Comparison of ENCODE assay signal across 21 cellular contexts in the genomic region with DNA sequence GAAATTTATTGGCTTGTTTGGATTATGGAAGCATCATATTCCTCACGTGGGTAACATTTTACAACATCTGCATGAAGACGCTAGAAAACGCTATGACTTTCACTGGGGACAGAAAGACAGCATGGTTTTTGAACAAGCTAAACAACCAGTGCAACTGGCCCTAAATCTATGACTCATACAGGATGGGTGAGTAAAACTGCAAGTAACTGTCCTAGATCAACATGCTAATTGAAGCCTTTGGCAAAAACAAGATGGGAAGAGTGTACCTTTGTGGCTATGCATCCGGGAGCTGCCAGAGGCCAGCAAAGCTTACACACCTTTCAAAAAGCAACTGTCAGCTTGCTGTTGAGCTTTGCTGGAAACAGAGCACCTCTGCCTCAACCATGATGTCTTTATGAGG.
"Had no signal": no experiment of that assay in that cellular context is flagged by ENCODE, and none has a peak within 500 bp of the region (broad histone marks: within the 10 kb centered on the region; RNA-seq: fewer than 3 reads in every experiment).

No MANE protein-coding gene starts in this region.

- H2AFZ ChIP-seq: neural progenitor cell had no signal

- ATAC-seq: heart right ventricle; left lung; naive thymus-derived CD4-positive, alpha-beta T cell; T-helper 17 cell had no signal

- H3K9me3 ChIP-seq: left lung, sigmoid colon, thoracic aorta had no signal

- H3K4me3 ChIP-seq: heart right ventricle, left lung, lung, neural progenitor cell, sigmoid colon, thoracic aorta had no signal

- H3K27ac ChIP-seq: heart right ventricle, left lung, neural progenitor cell, sigmoid colon, thoracic aorta had no signal

- H3K36me3 ChIP-seq: heart right ventricle, left lung, neural progenitor cell, sigmoid colon, thoracic aorta had no signal

- H3K27me3 ChIP-seq: heart right ventricle, left lung, neural progenitor cell, sigmoid colon had no signal

- H3K4me2 ChIP-seq: neural progenitor cell had no signal

- H3K9ac ChIP-seq: neural progenitor cell had no signal

- H3K4me1 ChIP-seq: heart right ventricle, left lung, neural progenitor cell, sigmoid colon had no signal

- DNase-seq: activated B cell treated with CpG ODN at 0.5 μM for 24 hours; activated CD4-positive, alpha-beta memory T cell treated with anti-CD3 and anti-CD28 coated beads for 36 hours; activated CD4-positive, alpha-beta T cell treated with anti-CD3 and anti-CD28 coated beads for 48 hours; activated naive CD4-positive, alpha-beta T cell treated with anti-CD3 and anti-CD28 coated beads for 36 hours; activated naive CD8-positive, alpha-beta T cell treated with anti-CD3 and anti-CD28 coated beads, Interleukin-2, amount 10 ng/mL, durations not matched to agents 7 days and 5 days; activated T-cell treated with anti-CD3 and anti-CD28 coated beads, Interleukin-2, amount 50 U/mL, for 48 hours; amniotic stem cell; effector CD4-positive, alpha-beta T cell; erythroblast; foreskin fibroblast; heart right ventricle; kidney; left lung; naive thymus-derived CD4-positive, alpha-beta T cell; sigmoid colon; stimulated activated CD4-positive, alpha-beta T cell treated with anti-CD3 and anti-CD28 coated beads, Interleukin-4, amount 100 ng/mL, for 1 hour; stimulated activated naive CD4-positive, alpha-beta T cell treated with Interleukin-2 at 50 U/mL for 16 hours; T-helper 17 cell had no signal
